21 cellular contexts compared by ENCODE assay signal in genomic region chr2:31674446-31674845, GRCh38.
"Had no signal": no experiment of that assay in that cellular context is flagged by ENCODE, and none has a peak within 500 bp of the region (broad histone marks: within the 10 kb centered on the region; RNA-seq: fewer than 3 reads in every experiment).

No MANE protein-coding gene starts in this region.

- H3K4me3 ChIP-seq: adrenal gland, lung, psoas muscle, skin epidermis, tibial nerve had no signal

- H3K36me3 ChIP-seq: adrenal gland, tibial nerve had no signal

- H3K27ac Mint-ChIP-seq: activated naive CD4-positive, alpha-beta T cell treated with anti-CD3 and anti-CD28 coated beads, Interleukin-2, amount 50 U/mL, for 72 hours; activated T-helper 1 cell treated with anti-CD3 and anti-CD28 coated beads, Interleukin-12 subunit alpha, Interleukin-12 subunit beta, Interleukin-2, Interleukin-4 antibody, amounts not matched to agents 30 ng/mL and 10 ng/mL and 1 ng/mL, durations not matched to agents 14 hours and 24 hours and 36 hours; stimulated activated naive CD8-positive, alpha-beta T cell treated with anti-CD3 and anti-CD28 coated beads, Interleukin-15, Interleukin-2, amounts not matched to agents 100 ng/mL and 50 ng/mL, for 24 hours had no signal

- H3K27ac ChIP-seq: adrenal gland, psoas muscle, skin epidermis, tibial nerve, VCaP had no signal

- ATAC-seq: activated naive CD4-positive, alpha-beta T cell treated with anti-CD3 and anti-CD28 coated beads, Interleukin-2, amount 50 U/mL, for 72 hours; psoas muscle; right cardiac atrium had no signal

- H3K27me3 Mint-ChIP-seq: stimulated activated naive CD8-positive, alpha-beta T cell treated with anti-CD3 and anti-CD28 coated beads, Interleukin-15, Interleukin-2, amounts not matched to agents 100 ng/mL and 50 ng/mL, for 24 hours had no signal

- H3K27me3 ChIP-seq: adrenal gland, tibial nerve had no signal

- FAIRE-seq: bronchial epithelial cell, endothelial cell of umbilical vein had no signal

- H3K4me3 Mint-ChIP-seq: activated T-helper 1 cell treated with anti-CD3 and anti-CD28 coated beads, Interleukin-12 subunit alpha, Interleukin-12 subunit beta, Interleukin-2, Interleukin-4 antibody, amounts not matched to agents 30 ng/mL and 10 ng/mL and 1 ng/mL, durations not matched to agents 14 hours and 24 hours and 36 hours; stimulated activated naive CD8-positive, alpha-beta T cell treated with anti-CD3 and anti-CD28 coated beads, Interleukin-15, Interleukin-2, amounts not matched to agents 100 ng/mL and 50 ng/mL, for 24 hours had no signal

- DNase-seq: activated CD4-positive, alpha-beta T cell treated with anti-CD3 and anti-CD28 coated beads for 1 hour; activated CD8-positive, alpha-beta memory T cell treated with anti-CD3 and anti-CD28 coated beads for 24 hours; activated CD8-positive, alpha-beta memory T cell treated with anti-CD3 and anti-CD28 coated beads, Interleukin-2, amount 50 U/mL, for 48 hours; activated gamma-delta T cell treated with Interleukin-2 at 50 U/mL for 16 hours; adrenal gland; cerebellar nuclear complex; effector CD4-positive, alpha-beta T cell; foreskin fibroblast; islet precursor cell; psoas muscle; right cardiac atrium; T-helper 2 cell had no signal

- H3K9me3 ChIP-seq: adrenal gland had no signal

- H3K4me1 ChIP-seq: adrenal gland, psoas muscle, tibial nerve had no signal
